ENCODE assay signal across 1 cellular context in genomic region chr17:7915611-7916382, GRCh38.
A peak's percentile ranks its signal among the peaks of the same experiment; 100 is the strongest.
TF ChIP-seq lines count a peak whose summit lies in the region.

TSS of gene RNF227 (minus strand) at chr17:7916289. CDS start at chr17:7916195, 94 bp downstream.

TF ChIP-seq in HepG2, 621 proteins besides CTCF, POLR2A, EP300 and RAD21 (continued from another document and continues in another):
- TF ChIP-seq ZFX (CRISPR knock-in tag; IDR thresholded peaks at IDR 0.05; ENCODE audit: low read depth) (peak; percentile 75), SRSF9 (IDR thresholded peaks at IDR 0.05; ENCODE audit: borderline replicate concordance, insufficient read depth, low read depth, low read length, poor library complexity, severe bottlenecking) (no peak), ARID2 (CRISPR knock-in tag; IDR thresholded peaks at IDR 0.05; ENCODE audit: borderline replicate concordance) (no peak), MED13 (CRISPR knock-in tag; IDR thresholded peaks at IDR 0.05) (no peak), MTF2 (CRISPR knock-in tag; IDR thresholded peaks at IDR 0.05; ENCODE audit: borderline replicate concordance) (0 out of 2 replicates have a peak, but pooled peaks have one; percentile 41), JUNB (CRISPR knock-in tag; IDR thresholded peaks at IDR 0.05; ENCODE audit: borderline replicate concordance) (no peak), HOXA9 (CRISPR knock-in tag; IDR thresholded peaks at IDR 0.05; ENCODE audit: borderline replicate concordance) (peak; percentile 96), ZNF44 (CRISPR knock-in tag; IDR thresholded peaks at IDR 0.05) (peak; percentile 26; the same call in 1 of the 2 replicates), IRF2 (CRISPR knock-in tag; IDR thresholded peaks at IDR 0.05) (peak; percentile 59; the same call in 1 of the 2 replicates), ZNF687 (CRISPR knock-in tag; IDR thresholded peaks at IDR 0.05) (peak; percentile 98), DNMT3B (CRISPR knock-in tag; conservative IDR thresholded peaks at IDR 0.05) (0 out of 2 replicates have a peak, but pooled peaks have one; percentile 45), ZNF790 (CRISPR knock-in tag; IDR thresholded peaks at IDR 0.05; ENCODE audit: borderline replicate concordance) (peak; percentile 63; the same call in 1 of the 2 replicates), ZSCAN5A (CRISPR knock-in tag; IDR thresholded peaks at IDR 0.05; ENCODE audit: borderline replicate concordance) (no peak), ZNF724P (CRISPR knock-in tag; IDR thresholded peaks at IDR 0.05; ENCODE audit: borderline replicate concordance) (no peak), NFATC3 (CRISPR knock-in tag; IDR thresholded peaks at IDR 0.05) (no peak), NRL (CRISPR knock-in tag; IDR thresholded peaks at IDR 0.05; ENCODE audit: borderline replicate concordance) (peak; percentile 61; the same call in 1 of the 2 replicates), KDM5A (IDR thresholded peaks at IDR 0.05; ENCODE audit: borderline replicate concordance, low read length) (no peak), SNAPC5 (CRISPR knock-in tag; IDR thresholded peaks at IDR 0.05; ENCODE audit: borderline replicate concordance) (no peak; the same call in 1 of the 2 replicates), MYC (CRISPR knock-in tag; IDR thresholded peaks at IDR 0.05; ENCODE audit: borderline replicate concordance) (peak; percentile 81), ZNF546 (CRISPR knock-in tag; conservative IDR thresholded peaks at IDR 0.05) (peak; percentile 91), SP5 (CRISPR knock-in tag; IDR thresholded peaks at IDR 0.05; ENCODE audit: borderline replicate concordance, low read depth) (no peak), RXRB (CRISPR knock-in tag; IDR thresholded peaks at IDR 0.05; ENCODE audit: borderline replicate concordance) (peak; percentile 10; the same call in 1 of the 2 replicates), ZNF160 (CRISPR knock-in tag; IDR thresholded peaks at IDR 0.05) (peak; percentile 76; the same call in 1 of the 2 replicates), ZNF30 (CRISPR knock-in tag; IDR thresholded peaks at IDR 0.05) (peak; percentile 90; the same call in 1 of the 2 replicates), MYNN (CRISPR knock-in tag; IDR thresholded peaks at IDR 0.05; ENCODE audit: low read depth) (no peak), ZNF678 (CRISPR knock-in tag; IDR thresholded peaks at IDR 0.05) (peak; percentile 91), ZNF788 (CRISPR knock-in tag; IDR thresholded peaks at IDR 0.05; ENCODE audit: borderline replicate concordance) (peak; percentile 49; the same call in 1 of the 2 replicates), PHF8 (CRISPR knock-in tag; IDR thresholded peaks at IDR 0.05) (peak; percentile 66; the same call in 1 of the 2 replicates), RBAK (CRISPR knock-in tag; IDR thresholded peaks at IDR 0.05) (no peak), HDAC1 (CRISPR knock-in tag; IDR thresholded peaks at IDR 0.05) (no peak; the same call in 1 of the 2 replicates), MAF1 (CRISPR knock-in tag; IDR thresholded peaks at IDR 0.05; ENCODE audit: borderline replicate concordance) (0 out of 2 replicates have a peak, but pooled peaks have one; percentile 60), ZFY (CRISPR knock-in tag; IDR thresholded peaks at IDR 0.05) (peak; percentile 78), SRF (IDR thresholded peaks at IDR 0.05; ENCODE audit: low read depth, low read length) (no peak), ZNF558 (CRISPR knock-in tag; IDR thresholded peaks at IDR 0.05; ENCODE audit: borderline replicate concordance) (peak; percentile 85; the same call in 1 of the 2 replicates), ZKSCAN1 (IDR thresholded peaks at IDR 0.05; ENCODE audit: low read length) (no peak), CEBPG (CRISPR knock-in tag; IDR thresholded peaks at IDR 0.05) (no peak), HIVEP1 (CRISPR knock-in tag; IDR thresholded peaks at IDR 0.05) (no peak), TEAD2 (CRISPR knock-in tag; IDR thresholded peaks at IDR 0.05) (peak; percentile 97), ZKSCAN5 (CRISPR knock-in tag; IDR thresholded peaks at IDR 0.05) (no peak), PITX1 (CRISPR knock-in tag; IDR thresholded peaks at IDR 0.05) (0 out of 2 replicates have a peak, but pooled peaks have one; percentile 37), ZNF235 (CRISPR knock-in tag; IDR thresholded peaks at IDR 0.05; ENCODE audit: borderline replicate concordance) (no peak), NR0B2 (CRISPR knock-in tag; IDR thresholded peaks at IDR 0.05) (peak; percentile 86), FOXJ3 (CRISPR knock-in tag; IDR thresholded peaks at IDR 0.05; ENCODE audit: borderline replicate concordance) (no peak), ARHGAP35 (CRISPR knock-in tag; IDR thresholded peaks at IDR 0.05; ENCODE audit: borderline replicate concordance) (peak; percentile 84; the same call in 1 of the 2 replicates), EED (CRISPR knock-in tag; IDR thresholded peaks at IDR 0.05) (peak; percentile 76; the same call in 1 of the 2 replicates), ZNF136 (CRISPR knock-in tag; IDR thresholded peaks at IDR 0.05; ENCODE audit: low read depth) (no peak), CEBPB (IDR thresholded peaks at IDR 0.05; ENCODE audit: borderline replicate concordance, low read depth, low read length) (no peak), TAF15 (IDR thresholded peaks at IDR 0.05; ENCODE audit: low read depth, low read length, poor library complexity, severe bottlenecking) (no peak)
- TF ChIP-seq, protein P1, sequence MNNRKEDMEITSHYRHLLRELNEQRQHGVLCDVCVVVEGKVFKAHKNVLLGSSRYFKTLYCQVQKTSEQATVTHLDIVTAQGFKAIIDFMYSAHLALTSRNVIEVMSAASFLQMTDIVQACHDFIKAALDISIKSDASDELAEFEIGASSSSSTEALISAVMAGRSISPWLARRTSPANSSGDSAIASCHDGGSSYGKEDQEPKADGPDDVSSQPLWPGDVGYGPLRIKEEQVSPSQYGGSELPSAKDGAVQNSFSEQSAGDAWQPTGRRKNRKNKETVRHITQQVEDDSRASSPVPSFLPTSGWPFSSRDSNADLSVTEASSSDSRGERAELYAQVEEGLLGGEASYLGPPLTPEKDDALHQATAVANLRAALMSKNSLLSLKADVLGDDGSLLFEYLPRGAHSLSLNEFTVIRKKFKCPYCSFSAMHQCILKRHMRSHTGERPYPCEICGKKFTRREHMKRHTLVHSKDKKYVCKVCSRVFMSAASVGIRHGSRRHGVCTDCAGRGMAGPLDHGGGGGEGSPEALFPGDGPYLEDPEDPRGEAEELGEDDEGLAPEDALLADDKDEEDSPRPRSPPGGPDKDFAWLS (CRISPR knock-in tag; IDR thresholded peaks at IDR 0.05; ENCODE audit: borderline replicate concordance) = no peak
- TF ChIP-seq, protein P2, sequence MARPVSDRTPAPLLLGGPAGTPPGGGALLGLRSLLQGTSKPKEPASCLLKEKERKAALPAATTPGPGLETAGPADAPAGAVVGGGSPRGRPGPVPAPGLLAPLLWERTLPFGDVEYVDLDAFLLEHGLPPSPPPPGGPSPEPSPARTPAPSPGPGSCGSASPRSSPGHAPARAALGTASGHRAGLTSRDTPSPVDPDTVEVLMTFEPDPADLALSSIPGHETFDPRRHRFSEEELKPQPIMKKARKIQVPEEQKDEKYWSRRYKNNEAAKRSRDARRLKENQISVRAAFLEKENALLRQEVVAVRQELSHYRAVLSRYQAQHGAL (CRISPR knock-in tag; IDR thresholded peaks at IDR 0.05; ENCODE audit: not compliant biosample characterization) = no peak
- TF ChIP-seq, protein P3, sequence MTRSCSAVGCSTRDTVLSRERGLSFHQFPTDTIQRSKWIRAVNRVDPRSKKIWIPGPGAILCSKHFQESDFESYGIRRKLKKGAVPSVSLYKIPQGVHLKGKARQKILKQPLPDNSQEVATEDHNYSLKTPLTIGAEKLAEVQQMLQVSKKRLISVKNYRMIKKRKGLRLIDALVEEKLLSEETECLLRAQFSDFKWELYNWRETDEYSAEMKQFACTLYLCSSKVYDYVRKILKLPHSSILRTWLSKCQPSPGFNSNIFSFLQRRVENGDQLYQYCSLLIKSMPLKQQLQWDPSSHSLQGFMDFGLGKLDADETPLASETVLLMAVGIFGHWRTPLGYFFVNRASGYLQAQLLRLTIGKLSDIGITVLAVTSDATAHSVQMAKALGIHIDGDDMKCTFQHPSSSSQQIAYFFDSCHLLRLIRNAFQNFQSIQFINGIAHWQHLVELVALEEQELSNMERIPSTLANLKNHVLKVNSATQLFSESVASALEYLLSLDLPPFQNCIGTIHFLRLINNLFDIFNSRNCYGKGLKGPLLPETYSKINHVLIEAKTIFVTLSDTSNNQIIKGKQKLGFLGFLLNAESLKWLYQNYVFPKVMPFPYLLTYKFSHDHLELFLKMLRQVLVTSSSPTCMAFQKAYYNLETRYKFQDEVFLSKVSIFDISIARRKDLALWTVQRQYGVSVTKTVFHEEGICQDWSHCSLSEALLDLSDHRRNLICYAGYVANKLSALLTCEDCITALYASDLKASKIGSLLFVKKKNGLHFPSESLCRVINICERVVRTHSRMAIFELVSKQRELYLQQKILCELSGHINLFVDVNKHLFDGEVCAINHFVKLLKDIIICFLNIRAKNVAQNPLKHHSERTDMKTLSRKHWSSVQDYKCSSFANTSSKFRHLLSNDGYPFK (CRISPR knock-in tag; IDR thresholded peaks at IDR 0.05; ENCODE audit: borderline replicate concordance) = no peak; the same call in 1 of the 2 replicates
- TF ChIP-seq, protein P4, sequence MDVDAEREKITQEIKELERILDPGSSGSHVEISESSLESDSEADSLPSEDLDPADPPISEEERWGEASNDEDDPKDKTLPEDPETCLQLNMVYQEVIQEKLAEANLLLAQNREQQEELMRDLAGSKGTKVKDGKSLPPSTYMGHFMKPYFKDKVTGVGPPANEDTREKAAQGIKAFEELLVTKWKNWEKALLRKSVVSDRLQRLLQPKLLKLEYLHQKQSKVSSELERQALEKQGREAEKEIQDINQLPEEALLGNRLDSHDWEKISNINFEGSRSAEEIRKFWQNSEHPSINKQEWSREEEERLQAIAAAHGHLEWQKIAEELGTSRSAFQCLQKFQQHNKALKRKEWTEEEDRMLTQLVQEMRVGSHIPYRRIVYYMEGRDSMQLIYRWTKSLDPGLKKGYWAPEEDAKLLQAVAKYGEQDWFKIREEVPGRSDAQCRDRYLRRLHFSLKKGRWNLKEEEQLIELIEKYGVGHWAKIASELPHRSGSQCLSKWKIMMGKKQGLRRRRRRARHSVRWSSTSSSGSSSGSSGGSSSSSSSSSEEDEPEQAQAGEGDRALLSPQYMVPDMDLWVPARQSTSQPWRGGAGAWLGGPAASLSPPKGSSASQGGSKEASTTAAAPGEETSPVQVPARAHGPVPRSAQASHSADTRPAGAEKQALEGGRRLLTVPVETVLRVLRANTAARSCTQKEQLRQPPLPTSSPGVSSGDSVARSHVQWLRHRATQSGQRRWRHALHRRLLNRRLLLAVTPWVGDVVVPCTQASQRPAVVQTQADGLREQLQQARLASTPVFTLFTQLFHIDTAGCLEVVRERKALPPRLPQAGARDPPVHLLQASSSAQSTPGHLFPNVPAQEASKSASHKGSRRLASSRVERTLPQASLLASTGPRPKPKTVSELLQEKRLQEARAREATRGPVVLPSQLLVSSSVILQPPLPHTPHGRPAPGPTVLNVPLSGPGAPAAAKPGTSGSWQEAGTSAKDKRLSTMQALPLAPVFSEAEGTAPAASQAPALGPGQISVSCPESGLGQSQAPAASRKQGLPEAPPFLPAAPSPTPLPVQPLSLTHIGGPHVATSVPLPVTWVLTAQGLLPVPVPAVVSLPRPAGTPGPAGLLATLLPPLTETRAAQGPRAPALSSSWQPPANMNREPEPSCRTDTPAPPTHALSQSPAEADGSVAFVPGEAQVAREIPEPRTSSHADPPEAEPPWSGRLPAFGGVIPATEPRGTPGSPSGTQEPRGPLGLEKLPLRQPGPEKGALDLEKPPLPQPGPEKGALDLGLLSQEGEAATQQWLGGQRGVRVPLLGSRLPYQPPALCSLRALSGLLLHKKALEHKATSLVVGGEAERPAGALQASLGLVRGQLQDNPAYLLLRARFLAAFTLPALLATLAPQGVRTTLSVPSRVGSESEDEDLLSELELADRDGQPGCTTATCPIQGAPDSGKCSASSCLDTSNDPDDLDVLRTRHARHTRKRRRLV (CRISPR knock-in tag; IDR thresholded peaks at IDR 0.05) = no peak
